In genomic region chr22:38904052-38904617, GRCh38 we compare ENCODE assay signal across 6 cellular contexts. TPM values are rescaled to one million over a fixed set of nuclear protein-coding genes. Genes with fewer than 3 reads are reported as not detected.
"Had no signal": no experiment of that assay in that cellular context is flagged by ENCODE, and none has a peak within 500 bp of the region (broad histone marks: within the 10 kb centered on the region; RNA-seq: fewer than 3 reads in every experiment).

No MANE protein-coding gene starts in this region.

RNA-seq across cellular contexts. Expression of gene APOBEC3A, which starts 53.3 kb away (rescaled TPM):
- total RNA-seq: activated CD8-positive, alpha-beta T cell treated with anti-CD3 and anti-CD28 coated beads for 36 hours; activated naive CD8-positive, alpha-beta T cell treated with anti-CD3 and anti-CD28 coated beads for 36 hours; activated T-helper 2 cell treated with anti-CD3 and anti-CD28 coated beads, Interferon-gamma antibody, Interleukin-2, Interleukin-4, amounts not matched to agents 10 μg/mL and 5 μg/mL and 100 μg/mL, durations not matched to agents 14 hours and 24 hours and 36 hours; cerebellum; MCF 10A; SK-MEL-5 had no signal
